Comparison of ENCODE assay signal across 3 cellular contexts in genomic region chr11:85840932-85841331, GRCh38. TPM values are rescaled to one million over a fixed set of nuclear protein-coding genes. Genes with fewer than 3 reads are reported as not detected.
"Had no signal": no experiment of that assay in that cellular context is flagged by ENCODE, and none has a peak within 500 bp of the region (broad histone marks: within the 10 kb centered on the region; RNA-seq: fewer than 3 reads in every experiment).

No MANE protein-coding gene starts in this region.

RNA-seq across cellular contexts. Expression of gene CCDC83, which starts 14.3 kb away (rescaled TPM):
- polyA plus RNA-seq: HepG2, IMR-90, K562 had no signal
